In genomic region chr10:11515596-11516418, GRCh38 we compare ENCODE assay signal across 1 cellular context.
TF ChIP-seq lines count a peak whose summit lies in the region.

No MANE protein-coding gene starts in this region.

TF ChIP-seq in HepG2, 621 proteins besides CTCF, POLR2A, EP300 and RAD21 (continued from another document and continues in another):
- TF ChIP-seq ZBTB10 (CRISPR knock-in tag; IDR thresholded peaks at IDR 0.05; ENCODE audit: borderline replicate concordance) (no peak), ZFP1 (CRISPR knock-in tag; IDR thresholded peaks at IDR 0.05) (no peak), NR1H2 (CRISPR knock-in tag; IDR thresholded peaks at IDR 0.05; ENCODE audit: borderline replicate concordance, low read depth) (no peak), SRY (CRISPR knock-in tag; IDR thresholded peaks at IDR 0.05) (no peak), FOXO4 (CRISPR knock-in tag; conservative IDR thresholded peaks at IDR 0.05) (no peak), ZNF251 (CRISPR knock-in tag; IDR thresholded peaks at IDR 0.05) (no peak), ZNF510 (CRISPR knock-in tag; IDR thresholded peaks at IDR 0.05; ENCODE audit: low read depth) (no peak), ZBED4 (CRISPR knock-in tag; IDR thresholded peaks at IDR 0.05; ENCODE audit: borderline replicate concordance) (no peak), TFDP2 (CRISPR knock-in tag; IDR thresholded peaks at IDR 0.05) (no peak), CENPT (CRISPR knock-in tag; IDR thresholded peaks at IDR 0.05; ENCODE audit: low read depth) (no peak), ZNF792 (CRISPR knock-in tag; IDR thresholded peaks at IDR 0.05) (no peak), DZIP1 (CRISPR knock-in tag; IDR thresholded peaks at IDR 0.05) (no peak), RELA (CRISPR knock-in tag; IDR thresholded peaks at IDR 0.05) (no peak), SPEN (CRISPR knock-in tag; IDR thresholded peaks at IDR 0.05; ENCODE audit: low read depth) (no peak), SMARCC2 (IDR thresholded peaks at IDR 0.05) (no peak), SYNCRIP (IDR thresholded peaks at IDR 0.05; ENCODE audit: insufficient read depth, low read depth, low read length) (no peak), SSRP1 (CRISPR knock-in tag; IDR thresholded peaks at IDR 0.05) (no peak), PAWR (CRISPR knock-in tag; IDR thresholded peaks at IDR 0.05; ENCODE audit: borderline replicate concordance) (no peak), STAG1 (CRISPR knock-in tag; IDR thresholded peaks at IDR 0.05) (peak; percentile 98), ADNP (CRISPR knock-in tag; IDR thresholded peaks at IDR 0.05) (no peak), KLF11 (CRISPR knock-in tag; IDR thresholded peaks at IDR 0.05) (0 out of 2 replicates have a peak, but pooled peaks have one; percentile 43), NFYC (CRISPR knock-in tag; IDR thresholded peaks at IDR 0.05) (no peak), BRF2 (CRISPR knock-in tag; IDR thresholded peaks at IDR 0.05) (no peak), ZNF616 (CRISPR knock-in tag; IDR thresholded peaks at IDR 0.05; ENCODE audit: low read depth) (no peak), DRAP1 (CRISPR knock-in tag; IDR thresholded peaks at IDR 0.05) (no peak), MLLT10 (CRISPR knock-in tag; IDR thresholded peaks at IDR 0.05) (no peak), HDAC1 (CRISPR knock-in tag; IDR thresholded peaks at IDR 0.05) (no peak), ZNF784 (CRISPR knock-in tag; IDR thresholded peaks at IDR 0.05; ENCODE audit: borderline replicate concordance) (no peak), TCF7 (IDR thresholded peaks at IDR 0.05; ENCODE audit: low read depth) (no peak), SMAD9 (CRISPR knock-in tag; IDR thresholded peaks at IDR 0.05) (no peak), ATF5 (CRISPR knock-in tag; IDR thresholded peaks at IDR 0.05; ENCODE audit: low read depth) (no peak), IKZF5 (CRISPR knock-in tag; IDR thresholded peaks at IDR 0.05) (no peak), ZBTB2 (CRISPR knock-in tag; IDR thresholded peaks at IDR 0.05; ENCODE audit: low read depth) (no peak), MAF1 (CRISPR knock-in tag; IDR thresholded peaks at IDR 0.05; ENCODE audit: borderline replicate concordance) (no peak), CEBPG (CRISPR knock-in tag; IDR thresholded peaks at IDR 0.05) (no peak), ELK4 (CRISPR knock-in tag; IDR thresholded peaks at IDR 0.05; ENCODE audit: borderline replicate concordance) (no peak), ZNF839 (CRISPR knock-in tag; IDR thresholded peaks at IDR 0.05; ENCODE audit: borderline replicate concordance) (no peak), JUND (CRISPR knock-in tag; IDR thresholded peaks at IDR 0.05) (no peak), ATF2 (CRISPR knock-in tag; IDR thresholded peaks at IDR 0.05) (peak; percentile 28; the same call in 1 of the 2 replicates), GABPB1 (CRISPR knock-in tag; IDR thresholded peaks at IDR 0.05) (no peak)
